Comparison of ENCODE assay signal across 9 cellular contexts in the genomic region with DNA sequence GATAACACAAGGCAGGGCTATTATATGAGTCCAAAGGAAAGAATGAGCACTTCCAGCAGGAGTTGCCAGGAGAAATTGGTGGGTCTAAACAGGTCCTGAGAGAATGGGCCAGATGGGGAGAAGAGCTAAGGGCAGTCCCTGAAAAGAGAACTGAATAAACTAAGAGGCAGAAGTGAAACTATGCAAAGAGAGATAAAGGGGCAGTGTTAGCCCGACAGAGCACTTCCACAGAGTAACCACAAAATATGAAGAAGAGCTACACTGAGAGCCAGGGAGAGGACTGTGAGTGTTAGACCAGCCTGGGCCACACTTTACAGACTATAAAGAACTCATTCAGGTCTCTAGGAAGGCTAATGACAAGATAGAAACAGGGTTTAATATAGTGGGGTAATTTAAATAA.
DNase-seq lines count a peak whose midpoint lies in the region; ATAC-seq, FAIRE-seq and TF ChIP-seq lines count a peak whose summit lies in the region.
"Had no signal": no experiment of that assay in that cellular context is flagged by ENCODE, and none has a peak within 500 bp of the region (broad histone marks: within the 10 kb centered on the region; RNA-seq: fewer than 3 reads in every experiment).

No MANE protein-coding gene starts in this region.

- no peak overlapping the region for H3K27ac ChIP-seq in DND-41 (ENCODE audit: low read length)
- H3K27ac ChIP-seq: epithelial cell of prostate had no signal

- H4K20me1 ChIP-seq in DND-41 (ENCODE audit: insufficient read depth, low read length) = no peaks in the 10 kb centered on the region

- TF ChIP-seq CTCF in DND-41 (IDR thresholded peaks at IDR 0.05; ENCODE audit: borderline replicate concordance, extremely low read depth, low read length, poor library complexity, severe bottlenecking) (no peak), astrocyte of the spinal cord (IDR thresholded peaks at IDR 0.05; ENCODE audit: low read depth, low read length) (no peak)

- peak; percentile 73 for ATAC-seq in DND-41 (ENCODE audit: insufficient read depth, low read depth)
- ATAC-seq in GM19468 (IDR thresholded peaks at IDR 0.05; ENCODE audit: extremely low read depth, unreplicated experiment) = peak; percentile 96
- ATAC-seq in HG03439 (IDR thresholded peaks at IDR 0.05; ENCODE audit: unreplicated experiment) = peak; percentile 99

- H3K4me3 ChIP-seq in DND-41 (ENCODE audit: low read depth in 1 of 2, low read length in 2 of 2) = no peak overlapping the region
- no peak overlapping the region for H3K4me3 ChIP-seq in astrocyte of the spinal cord (ENCODE audit: low read depth, low read length)

- H3K27me3 ChIP-seq in DND-41 (ENCODE audit: insufficient read depth, low read length, poor library complexity) = no peaks in the 10 kb centered on the region

- no peaks in the 10 kb centered on the region for H3K36me3 ChIP-seq in DND-41 (ENCODE audit: insufficient read depth, low read length)

- H3K4me2 ChIP-seq in DND-41 (ENCODE audit: insufficient read depth, low read length) = no peak overlapping the region

- no peaks in the 10 kb centered on the region for H3K79me2 ChIP-seq in DND-41 (ENCODE audit: insufficient read depth, low read length)

- H3K9ac ChIP-seq in DND-41 (ENCODE audit: low read depth, low read length) = no peak overlapping the region

- H3K9me3 ChIP-seq in DND-41 (ENCODE audit: insufficient read depth, low read length, severe bottlenecking) = no peaks in the 10 kb centered on the region

- FAIRE-seq in urothelium cell line (lab: Jason Lieb, UNC) = no peak

- in situ Hi-C loops in astrocyte of the spinal cord (cut with HindIII; ENCODE audit: low sequenced_read_pairs) = no loop called here

- H2AFZ ChIP-seq in DND-41 (ENCODE audit: low read depth, low read length) = no peak overlapping the region

- no peak for DNase-seq in DND-41
- peak; percentile 14 for DNase-seq in astrocyte of the spinal cord (ENCODE audit: low read depth, low spot score)
- no peak for DNase-seq in urothelium cell line (ENCODE audit: low spot score)
- no peak for DNase-seq in NCI-H2227 (lab: John Stamatoyannopoulos, UW; ENCODE audit: unreplicated experiment)
- no peak for DNase-seq in NCI-H187 (lab: John Stamatoyannopoulos, UW)
- DNase-seq in activated CD8-positive, alpha-beta memory T cell treated with anti-CD3 and anti-CD28 coated beads, Interleukin-2, amount 50 U/mL, for 4 hours = no peak

- H3K4me1 ChIP-seq in DND-41 (ENCODE audit: insufficient read depth, low read length) = peaks cover 4% of the 10 kb centered on the region; the same call in 1 of the 2 replicates
